Comparison of ENCODE assay signal across 1 cellular context in genomic region chr17:4584835-4585187, GRCh38.
A peak's percentile ranks its signal among the peaks of the same experiment; 100 is the strongest.
TF ChIP-seq lines count a peak whose summit lies in the region.

No MANE protein-coding gene starts in this region.

TF ChIP-seq in WTC11, 78 proteins besides CTCF, POLR2A, EP300 and RAD21 (continued from another document):
- TF ChIP-seq, protein P1, sequence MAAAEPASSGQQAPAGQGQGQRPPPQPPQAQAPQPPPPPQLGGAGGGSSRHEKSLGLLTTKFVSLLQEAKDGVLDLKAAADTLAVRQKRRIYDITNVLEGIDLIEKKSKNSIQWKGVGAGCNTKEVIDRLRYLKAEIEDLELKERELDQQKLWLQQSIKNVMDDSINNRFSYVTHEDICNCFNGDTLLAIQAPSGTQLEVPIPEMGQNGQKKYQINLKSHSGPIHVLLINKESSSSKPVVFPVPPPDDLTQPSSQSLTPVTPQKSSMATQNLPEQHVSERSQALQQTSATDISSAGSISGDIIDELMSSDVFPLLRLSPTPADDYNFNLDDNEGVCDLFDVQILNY (CRISPR knock-in tag; IDR thresholded peaks at IDR 0.05), result 0 out of 2 replicates have a peak, but pooled peaks have one; percentile 9
- TF ChIP-seq CREM (CRISPR knock-in tag; IDR thresholded peaks at IDR 0.05) (peak; percentile 32; the same call in 1 of the 2 replicates), NR2C2 (CRISPR knock-in tag; IDR thresholded peaks at IDR 0.05) (no peak), FOXP1 (CRISPR knock-in tag; IDR thresholded peaks at IDR 0.05; ENCODE audit: borderline replicate concordance) (peak; percentile 84), JUN (CRISPR knock-in tag; IDR thresholded peaks at IDR 0.05) (no peak)
- TF ChIP-seq, protein P2, sequence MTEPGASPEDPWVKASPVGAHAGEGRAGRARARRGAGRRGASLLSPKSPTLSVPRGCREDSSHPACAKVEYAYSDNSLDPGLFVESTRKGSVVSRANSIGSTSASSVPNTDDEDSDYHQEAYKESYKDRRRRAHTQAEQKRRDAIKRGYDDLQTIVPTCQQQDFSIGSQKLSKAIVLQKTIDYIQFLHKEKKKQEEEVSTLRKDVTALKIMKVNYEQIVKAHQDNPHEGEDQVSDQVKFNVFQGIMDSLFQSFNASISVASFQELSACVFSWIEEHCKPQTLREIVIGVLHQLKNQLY (CRISPR knock-in tag; IDR thresholded peaks at IDR 0.05), result no peak
